Comparison of ENCODE assay signal across 20 cellular contexts in the genomic region with DNA sequence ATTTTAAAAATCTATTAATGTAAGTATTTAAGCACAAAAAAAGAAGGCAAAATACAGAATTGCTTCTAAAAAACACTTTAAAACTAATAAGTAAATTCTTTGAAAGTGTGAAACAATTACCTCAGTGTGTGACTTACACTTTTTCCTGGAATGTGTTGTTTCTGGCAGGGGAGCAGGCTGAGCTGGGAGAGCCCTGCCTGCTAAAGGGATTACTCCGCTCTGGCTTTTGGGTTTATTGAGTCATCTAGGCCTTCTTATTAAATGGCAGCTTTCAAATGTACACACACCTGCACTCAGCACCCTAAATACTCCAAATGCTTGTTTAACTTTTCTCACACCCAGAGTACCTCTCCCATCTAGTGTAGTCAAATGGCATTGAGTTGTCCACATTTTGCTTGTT.
DNase-seq lines count a peak whose midpoint lies in the region; ATAC-seq and TF ChIP-seq lines count a peak whose summit lies in the region.
"Had no signal": no experiment of that assay in that cellular context is flagged by ENCODE, and none has a peak within 500 bp of the region (broad histone marks: within the 10 kb centered on the region; RNA-seq: fewer than 3 reads in every experiment).

No MANE protein-coding gene starts in this region.

- DNase-seq in AG10803 (ENCODE audit: low read depth) (peak; percentile 56), NCI-H226 (peak; percentile 59), dermis blood vessel endothelial cell (peak; percentile 78), kidney tubule cell (ENCODE audit: low spot score) (peak; percentile 56), NCI-H526 treated with DMSO at 0.1 percent for 48 hours (lab: John Stamatoyannopoulos, UW) (no peak), T-helper 9 cell (no peak)
- no peak for DNase-seq in stimulated activated CD4-positive, alpha-beta T cell treated with anti-CD3 and anti-CD28 coated beads, Interleukin-1b, Interleukin-23, amount 100 ng/mL, for 48 hours
- DNase-seq: activated CD4-positive, alpha-beta T cell treated with anti-CD3 and anti-CD28 coated beads for 1 hour; activated CD8-positive, alpha-beta memory T cell treated with anti-CD3 and anti-CD28 coated beads, Interleukin-2, amount 50 U/mL, for 4 hours; activated naive CD4-positive, alpha-beta T cell; aorta; COR-L47; effector CD4-positive, alpha-beta T cell; gastrocnemius medialis; H7; NCI-H1436 treated with DMSO at 0.1 percent for 48 hours; Right ventricle myocardium superior had no signal

- no peak for TF ChIP-seq CTCF in AG10803 (conservative IDR thresholded peaks at IDR 0.05; ENCODE audit: low read length)

- ATAC-seq in GM21529 (IDR thresholded peaks at IDR 0.05; ENCODE audit: unreplicated experiment), result no peak
- ATAC-seq: gastrocnemius medialis; GM12878; natural killer cell treated with Interleukin-12 subunit alpha and Interleukin-12 subunit beta and Interleukin-15 and Interleukin-18, amount 100 ng/mL, for 72 hours had no signal

- H3K4me3 ChIP-seq in AG10803 (ENCODE audit: low read length), result no peak overlapping the region
- H3K4me3 ChIP-seq: gastrocnemius medialis, GM12878 had no signal

Comparison
In these comparisons a context has a peak if more than half of its experiments do, and no peak if none do; other contexts are left out.
1. DNase-seq: peak in AG10803 (single experiment), NCI-H226 (single experiment), dermis blood vessel endothelial cell (single experiment) and kidney tubule cell (single experiment); none in stimulated activated CD4-positive, alpha-beta T cell treated with anti-CD3 and anti-CD28 coated beads, Interleukin-1b, Interleukin-23, amount 100 ng/mL, for 48 hours (single experiment), NCI-H526 treated with DMSO at 0.1 percent for 48 hours (single experiment) and T-helper 9 cell (single experiment).